Comparison of ENCODE assay signal across 9 cellular contexts in genomic region chr1:225919906-225920305, GRCh38.
DNase-seq lines count a peak whose midpoint lies in the region.
"Had no signal": no experiment of that assay in that cellular context is flagged by ENCODE, and none has a peak within 500 bp of the region (broad histone marks: within the 10 kb centered on the region; RNA-seq: fewer than 3 reads in every experiment).

No MANE protein-coding gene starts in this region.

- DNase-seq in GM03348 (ENCODE audit: low spot score) (peak; percentile 79), NCI-H69 (lab: John Stamatoyannopoulos, UW) (peak; percentile 90), caudate nucleus (lab: John Stamatoyannopoulos, UW) (peak in 60 of 61 donors; percentile 1 to 93 (median 74)), hepatic stellate cell (ENCODE audit: low spot score) (no peak), NCI-H187 treated with DMSO at 0.1 percent for 48 hours (lab: John Stamatoyannopoulos, UW) (no peak)
- DNase-seq in stimulated activated CD4-positive, alpha-beta T cell treated with anti-CD3 and anti-CD28 coated beads, Interleukin-2, amount 100 ng/mL, for 48 hours: no peak

- H3K27ac ChIP-seq in caudate nucleus (ENCODE audit: low read depth, low read length) (peak overlapping the region; percentile 87), muscle layer of colon (ENCODE audit: low read depth, low read length) (peak overlapping the region; percentile 7)
- H3K27ac ChIP-seq: parathyroid adenoma, SJSA1 had no signal

- no peak overlapping the region for H3K4me3 ChIP-seq in muscle layer of colon (ENCODE audit: low read depth in 1 of 2, low read length in 2 of 2)
- H3K4me3 ChIP-seq: SJSA1 had no signal

- peaks cover 22% of the 10 kb centered on the region for H3K36me3 ChIP-seq in muscle layer of colon (ENCODE audit: insufficient read depth, low read length)

- no peaks in the 10 kb centered on the region for H3K27me3 ChIP-seq in muscle layer of colon (ENCODE audit: control insufficient read depth in 1 of 2, insufficient read depth in 2 of 2, low read length in 2 of 2)
- H3K27me3 ChIP-seq: SJSA1 had no signal

- H3K9me3 ChIP-seq in muscle layer of colon (ENCODE audit: low read length): no peaks in the 10 kb centered on the region
- H3K9me3 ChIP-seq: SJSA1 had no signal

- no peak overlapping the region for H3K9ac ChIP-seq in muscle layer of colon (ENCODE audit: low read length)
- H3K9ac ChIP-seq: parathyroid adenoma had no signal

- H3K4me1 ChIP-seq in muscle layer of colon (ENCODE audit: insufficient read depth, low read length): peaks cover 14% of the 10 kb centered on the region
- H3K4me1 ChIP-seq: parathyroid adenoma had no signal

Comparison
In these comparisons a context has a peak if more than half of its experiments do, and no peak if none do; other contexts are left out.
1. DNase-seq: peak in GM03348 (single experiment), NCI-H69 (single experiment) and caudate nucleus (60 of 61); none in hepatic stellate cell (single experiment), NCI-H187 treated with DMSO at 0.1 percent for 48 hours (single experiment) and stimulated activated CD4-positive, alpha-beta T cell treated with anti-CD3 and anti-CD28 coated beads, Interleukin-2, amount 100 ng/mL, for 48 hours (0 of 2).